20 cellular contexts compared by ENCODE assay signal in the genomic region with DNA sequence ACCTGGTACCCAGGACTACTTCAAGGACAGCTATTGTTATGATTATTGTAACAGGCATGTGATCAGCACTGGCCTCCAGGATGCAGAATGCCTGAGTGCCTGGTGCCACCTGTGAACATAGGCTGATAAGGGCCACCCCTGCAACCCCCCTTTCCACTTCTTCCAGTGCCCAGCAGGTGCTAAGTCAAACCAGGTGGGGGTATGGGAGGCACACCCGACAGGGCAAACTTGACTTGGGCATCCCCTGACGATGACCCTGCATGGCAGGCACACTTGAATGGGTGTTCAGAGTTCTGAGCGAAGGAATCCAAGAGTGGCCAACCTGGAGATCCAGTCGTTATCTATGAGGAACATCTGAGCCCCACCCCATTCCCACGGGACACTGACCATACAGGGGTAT. TPM values are rescaled to one million over a fixed set of nuclear protein-coding genes. Genes with fewer than 3 reads are reported as not detected.
DNase-seq lines count a peak whose midpoint lies in the region; ATAC-seq and TF ChIP-seq lines count a peak whose summit lies in the region.
"Had no signal": no experiment of that assay in that cellular context is flagged by ENCODE, and none has a peak within 500 bp of the region (broad histone marks: within the 10 kb centered on the region; RNA-seq: fewer than 3 reads in every experiment).

No MANE protein-coding gene starts in this region.

- no peak overlapping the region for H3K4me2 ChIP-seq in Karpas-422 (ENCODE audit: low read depth, low read length, poor library complexity, severe bottlenecking)

- H3K36me3 ChIP-seq in Karpas-422 (ENCODE audit: insufficient read depth, low read length) (no peaks in the 10 kb centered on the region), stomach (no peaks in the 10 kb centered on the region)
- H3K36me3 ChIP-seq: ascending aorta, colonic mucosa, lower lobe of right lung, tibial artery had no signal

- intact Hi-C loops in stomach (cut with DNase I; ENCODE audit: low total_unique reads), result no loop called here

- no peak for DNase-seq in activated naive CD8-positive, alpha-beta T cell treated with anti-CD3 and anti-CD28 coated beads, Interleukin-2, amount 10 ng/mL, durations not matched to agents 7 days and 5 days
- DNase-seq in activated naive CD8-positive, alpha-beta T cell treated with anti-CD3 and anti-CD28 coated beads for 36 hours, result no peak
- DNase-seq in Karpas-422 (peak; percentile 40), stomach (peak; percentile 82)
- no peak for DNase-seq in stimulated activated naive CD4-positive, alpha-beta T cell (lab: John Stamatoyannopoulos, UW)
- DNase-seq: activated CD4-positive, alpha-beta T cell treated with anti-CD3 and anti-CD28 coated beads, Interleukin-2, amount 50 U/mL, for 1 hour; colonic mucosa; KG1; lower lobe of right lung; NCI-H1417; NCI-H2227 treated with DMSO at 0.1 percent for 48 hours; NK-92 treated with Interleukin-12 subunit alpha and Interleukin-12 subunit beta, amount 100 ng/mL, for 24 hours; stimulated activated CD4-positive, alpha-beta T cell treated with anti-CD3 and anti-CD28 coated beads, Interleukin-4, amount 100 ng/mL, for 24 hours; T1000; tibial artery had no signal

- POLR2A ChIA-PET in activated naive CD8-positive, alpha-beta T cell treated with anti-CD3 and anti-CD28 coated beads, Interleukin-2, amount 10 ng/mL, durations not matched to agents 7 days and 5 days (lab: Charles Lee), result no interaction called here

- no peak overlapping the region for H3K4me3 Mint-ChIP-seq in activated naive CD8-positive, alpha-beta T cell treated with anti-CD3 and anti-CD28 coated beads, Interleukin-2, amount 10 ng/mL, durations not matched to agents 7 days and 5 days
- H3K4me3 Mint-ChIP-seq in activated naive CD8-positive, alpha-beta T cell treated with anti-CD3 and anti-CD28 coated beads for 36 hours, result no peak overlapping the region
- H3K4me3 Mint-ChIP-seq in activated T-helper 17 cell treated with anti-CD3 and anti-CD28 coated beads, Interleukin-2, amount 50 U/mL, for 72 hours, result peak overlapping the region; percentile 93

- H3K9me3 Mint-ChIP-seq in activated naive CD8-positive, alpha-beta T cell treated with anti-CD3 and anti-CD28 coated beads, Interleukin-2, amount 10 ng/mL, durations not matched to agents 7 days and 5 days, result no peaks in the 10 kb centered on the region
- H3K9me3 Mint-ChIP-seq in activated naive CD8-positive, alpha-beta T cell treated with anti-CD3 and anti-CD28 coated beads for 36 hours, result no peaks in the 10 kb centered on the region
- no peaks in the 10 kb centered on the region for H3K9me3 Mint-ChIP-seq in activated T-helper 17 cell treated with anti-CD3 and anti-CD28 coated beads, Interleukin-2, amount 50 U/mL, for 72 hours

- H3K4me1 Mint-ChIP-seq in activated naive CD8-positive, alpha-beta T cell treated with anti-CD3 and anti-CD28 coated beads, Interleukin-2, amount 10 ng/mL, durations not matched to agents 7 days and 5 days, result peaks cover 73% of the 10 kb centered on the region
- H3K4me1 Mint-ChIP-seq in activated naive CD8-positive, alpha-beta T cell treated with anti-CD3 and anti-CD28 coated beads for 36 hours, result peaks cover 77% of the 10 kb centered on the region
- H3K4me1 Mint-ChIP-seq in activated T-helper 17 cell treated with anti-CD3 and anti-CD28 coated beads, Interleukin-2, amount 50 U/mL, for 72 hours, result peaks cover 49% of the 10 kb centered on the region

- 35 to 76% (median 56%) methylated on average over 5 of the region's 5 CpGs for WGBS in stomach, 5 donors

- peaks cover 12% of the 10 kb centered on the region for H3K36me3 Mint-ChIP-seq in activated naive CD8-positive, alpha-beta T cell treated with anti-CD3 and anti-CD28 coated beads, Interleukin-2, amount 10 ng/mL, durations not matched to agents 7 days and 5 days
- no peaks in the 10 kb centered on the region for H3K36me3 Mint-ChIP-seq in activated naive CD8-positive, alpha-beta T cell treated with anti-CD3 and anti-CD28 coated beads for 36 hours
- H3K36me3 Mint-ChIP-seq in activated T-helper 17 cell treated with anti-CD3 and anti-CD28 coated beads, Interleukin-2, amount 50 U/mL, for 72 hours (ENCODE audit: low read depth), result no peaks in the 10 kb centered on the region

- TF ChIP-seq CTCF in stomach (IDR thresholded peaks at IDR 0.05), result peak in 1 of 7 experiments; percentile 37

- no peak overlapping the region for H3K9ac ChIP-seq in Karpas-422 (ENCODE audit: low read length)

- no peak for TF ChIP-seq EP300 in stomach (IDR thresholded peaks at IDR 0.05)

- H3K27me3 ChIP-seq in Karpas-422 (ENCODE audit: low read length) (no peaks in the 10 kb centered on the region), stomach (no peaks in the 10 kb centered on the region)
- H3K27me3 ChIP-seq: ascending aorta, colonic mucosa, tibial artery had no signal

- H3K27ac Mint-ChIP-seq in activated naive CD8-positive, alpha-beta T cell treated with anti-CD3 and anti-CD28 coated beads, Interleukin-2, amount 10 ng/mL, durations not matched to agents 7 days and 5 days, result peak overlapping the region; percentile 87
- H3K27ac Mint-ChIP-seq in activated naive CD8-positive, alpha-beta T cell treated with anti-CD3 and anti-CD28 coated beads for 36 hours, result no peak overlapping the region
- no peak overlapping the region for H3K27ac Mint-ChIP-seq in activated T-helper 17 cell treated with anti-CD3 and anti-CD28 coated beads, Interleukin-2, amount 50 U/mL, for 72 hours

- no peaks in the 10 kb centered on the region for H3K27me3 Mint-ChIP-seq in activated naive CD8-positive, alpha-beta T cell treated with anti-CD3 and anti-CD28 coated beads, Interleukin-2, amount 10 ng/mL, durations not matched to agents 7 days and 5 days
- H3K27me3 Mint-ChIP-seq in activated naive CD8-positive, alpha-beta T cell treated with anti-CD3 and anti-CD28 coated beads for 36 hours, result no peaks in the 10 kb centered on the region
- no peaks in the 10 kb centered on the region for H3K27me3 Mint-ChIP-seq in activated T-helper 17 cell treated with anti-CD3 and anti-CD28 coated beads, Interleukin-2, amount 50 U/mL, for 72 hours

- no peak for ATAC-seq in activated naive CD8-positive, alpha-beta T cell treated with anti-CD3 and anti-CD28 coated beads, Interleukin-2, amount 10 ng/mL, durations not matched to agents 7 days and 5 days (ENCODE audit: low read depth)
- no peak for ATAC-seq in activated T-helper 17 cell treated with anti-CD3 and anti-CD28 coated beads, Interleukin-2, amount 50 U/mL, for 72 hours (replicated peaks)
- no peak for ATAC-seq in esophagus mucosa
- ATAC-seq in HG03159 (IDR thresholded peaks at IDR 0.05; ENCODE audit: unreplicated experiment), result no peak
- ATAC-seq: lower lobe of right lung had no signal

- peaks cover 9% of the 10 kb centered on the region for H4K20me1 ChIP-seq in Karpas-422 (ENCODE audit: insufficient read depth, low read depth, low read length)

- H3K9me3 ChIP-seq in Karpas-422 (ENCODE audit: low read length), result no peaks in the 10 kb centered on the region
- no peaks in the 10 kb centered on the region for H3K9me3 ChIP-seq in stomach
- H3K9me3 ChIP-seq: ascending aorta, colonic mucosa, lower lobe of right lung, tibial artery had no signal

- peaks cover 61% of the 10 kb centered on the region for H3K4me1 ChIP-seq in Karpas-422 (ENCODE audit: low read length)
- peaks cover 65 to 86% (median 82%) of the 10 kb centered on the region in 4 donors for H3K4me1 ChIP-seq in stomach

- H3K9me2 ChIP-seq in Karpas-422 (replicated peaks; ENCODE audit: insufficient read depth, low read length), result no peaks in the 10 kb centered on the region

- TF ChIP-seq POLR2A in stomach (IDR thresholded peaks at IDR 0.05), result no peak

- no peak overlapping the region for H2AFZ ChIP-seq in Karpas-422 (ENCODE audit: low read length)

- H3K79me2 ChIP-seq in Karpas-422 (ENCODE audit: low read length), result no peaks in the 10 kb centered on the region

- H3K27ac ChIP-seq in Karpas-422 (ENCODE audit: low read length) (no peak overlapping the region), stomach (peak overlapping the region; percentile 71 to 92 (median 80))
- H3K27ac ChIP-seq: ascending aorta, colonic mucosa, epithelial cell of prostate, tibial artery had no signal

- H3K4me3 ChIP-seq in Karpas-422 (ENCODE audit: low read length), result no peak overlapping the region
- H3K4me3 ChIP-seq in stomach, result no peak overlapping the region
- H3K4me3 ChIP-seq: ascending aorta, colonic mucosa, lower lobe of right lung, tibial artery had no signal

RNA-seq across cellular contexts. Expression of gene ADA, which starts 3.4 kb away (rescaled TPM):
- total RNA-seq in activated naive CD8-positive, alpha-beta T cell treated with anti-CD3 and anti-CD28 coated beads, Interleukin-2, amount 10 ng/mL, durations not matched to agents 7 days and 5 days, result 10 to 100 TPM; 90.4 to 98.8 TPM
- total RNA-seq in activated naive CD8-positive, alpha-beta T cell treated with anti-CD3 and anti-CD28 coated beads for 36 hours, result 10 to 100 TPM; 25.6 to 27.0 TPM
- 0.11 TPM in 1 of 2 replicates, not detected in the other for total RNA-seq in Karpas-422 (2014; rRNA removed; shearing (Covaris generic); ENCODE audit: low replicate concordance)
- total RNA-seq in activated T-helper 17 cell treated with anti-CD3 and anti-CD28 coated beads, Interleukin-2, amount 50 U/mL, for 72 hours, result 10 to 100 TPM; 30.4 to 32.5 TPM
- total RNA-seq in stomach (100 to 1,000 TPM in 1 of 5 donors, 10 to 100 TPM in 3, 1 to 10 TPM in 1; 2.3 to 165 (median 22.3) TPM), esophagus mucosa (21.8 TPM)
- 10 to 100 TPM; 27.9 to 81.0 (median 53.1) TPM for polyA plus RNA-seq in stomach

Comparison
In these comparisons a context has a peak if more than half of its experiments do, and no peak if none do; other contexts are left out.
1. DNase-seq: peak in Karpas-422 (single experiment) and stomach (single experiment); none in activated naive CD8-positive, alpha-beta T cell treated with anti-CD3 and anti-CD28 coated beads, Interleukin-2, amount 10 ng/mL, durations not matched to agents 7 days and 5 days (single experiment), activated naive CD8-positive, alpha-beta T cell treated with anti-CD3 and anti-CD28 coated beads for 36 hours (single experiment) and stimulated activated naive CD4-positive, alpha-beta T cell (0 of 6).